In genomic region chr5:89847743-89848142, GRCh38 we compare ENCODE assay signal across 33 cellular contexts.
A peak's percentile ranks its signal among the peaks of the same experiment; 100 is the strongest.
DNase-seq lines count a peak whose midpoint lies in the region; ATAC-seq, FAIRE-seq and TF ChIP-seq lines count a peak whose summit lies in the region.
"Had no signal": no experiment of that assay in that cellular context is flagged by ENCODE, and none has a peak within 500 bp of the region (broad histone marks: within the 10 kb centered on the region; RNA-seq: fewer than 3 reads in every experiment).

No MANE protein-coding gene starts in this region.

- no peak overlapping the region for H3K27ac Mint-ChIP-seq in activated T-helper 2 cell treated with anti-CD3 and anti-CD28 coated beads, Interferon-gamma antibody, Interleukin-2, Interleukin-4, amounts not matched to agents 10 μg/mL and 5 μg/mL and 100 μg/mL, durations not matched to agents 14 hours and 24 hours and 36 hours
- H3K27ac Mint-ChIP-seq: activated CD8-positive, alpha-beta T cell treated with anti-CD3 and anti-CD28 coated beads, Interleukin-2, amount 10 ng/mL, durations not matched to agents 7 days and 5 days; dendritic cell treated with granulocyte-macrophage colony-stimulating factor and Interleukin-4, amounts not matched to agents 40 ng/mL and 50 ng/mL, for 4 days; memory B cell; stimulated activated memory B cell treated with anti-CD40 and anti-IgM and Interleukin-4, amounts not matched to agents 10 μg/mL and 1 μg/mL and 100 μg/mL, for 72 hours; T-cell had no signal

- H3K9me3 ChIP-seq in BE2C: no peaks in the 10 kb centered on the region
- no peaks in the 10 kb centered on the region for H3K9me3 ChIP-seq in MG63
- H3K9me3 ChIP-seq: Caco-2, HAP-1, spleen had no signal

- H3K4me3 Mint-ChIP-seq in activated T-helper 2 cell treated with anti-CD3 and anti-CD28 coated beads, Interferon-gamma antibody, Interleukin-2, Interleukin-4, amounts not matched to agents 10 μg/mL and 5 μg/mL and 100 μg/mL, durations not matched to agents 14 hours and 24 hours and 36 hours (ENCODE audit: low read depth): no peak overlapping the region
- H3K4me3 Mint-ChIP-seq: activated CD8-positive, alpha-beta T cell treated with anti-CD3 and anti-CD28 coated beads, Interleukin-2, amount 10 ng/mL, durations not matched to agents 7 days and 5 days; dendritic cell treated with granulocyte-macrophage colony-stimulating factor and Interleukin-4, amounts not matched to agents 40 ng/mL and 50 ng/mL, for 4 days; memory B cell; stimulated activated memory B cell treated with anti-CD40 and anti-IgM and Interleukin-4, amounts not matched to agents 10 μg/mL and 1 μg/mL and 100 μg/mL, for 72 hours; T-cell had no signal

- intact Hi-C loops in activated T-helper 2 cell treated with anti-CD3 and anti-CD28 coated beads, Interferon-gamma antibody, Interleukin-2, Interleukin-4, amounts not matched to agents 10 μg/mL and 5 μg/mL and 100 μg/mL, durations not matched to agents 14 hours and 24 hours and 36 hours (cut with micrococcal nuclease): no loop called here

- H3K36me3 ChIP-seq in BE2C (no peaks in the 10 kb centered on the region), MG63 (no peaks in the 10 kb centered on the region)
- H3K36me3 ChIP-seq: HAP-1, spleen had no signal

- H3K4me1 Mint-ChIP-seq in activated T-helper 2 cell treated with anti-CD3 and anti-CD28 coated beads, Interferon-gamma antibody, Interleukin-2, Interleukin-4, amounts not matched to agents 10 μg/mL and 5 μg/mL and 100 μg/mL, durations not matched to agents 14 hours and 24 hours and 36 hours (ENCODE audit: low read depth): no peaks in the 10 kb centered on the region
- H3K4me1 Mint-ChIP-seq: memory B cell, T-cell had no signal

- no peaks in the 10 kb centered on the region for H3K36me3 Mint-ChIP-seq in activated T-helper 2 cell treated with anti-CD3 and anti-CD28 coated beads, Interferon-gamma antibody, Interleukin-2, Interleukin-4, amounts not matched to agents 10 μg/mL and 5 μg/mL and 100 μg/mL, durations not matched to agents 14 hours and 24 hours and 36 hours (ENCODE audit: low read depth)
- H3K36me3 Mint-ChIP-seq: memory B cell; naive B cell; stimulated activated memory B cell treated with anti-CD40 and anti-IgM and Interleukin-4, amounts not matched to agents 10 μg/mL and 1 μg/mL and 100 μg/mL, for 72 hours; T-cell had no signal

- peak; percentile 81 for DNase-seq in BE2C
- DNase-seq in MG63: peak; percentile 12
- peak; percentile 11 for DNase-seq in astrocyte of the hippocampus (ENCODE audit: low read depth, low spot score)
- peak; percentile 34 for DNase-seq in non-pigmented ciliary epithelial cell (ENCODE audit: low read depth)
- no peak for DNase-seq in middle frontal gyrus (ENCODE audit: extremely low spot score, low spot score)
- DNase-seq in activated T-helper 2 cell treated with anti-CD3 and anti-CD28 coated beads, Interferon-gamma antibody, Interleukin-2, Interleukin-4, amounts not matched to agents 10 μg/mL and 5 μg/mL and 100 μg/mL, durations not matched to agents 14 hours and 24 hours and 36 hours (ENCODE audit: low spot score): no peak
- DNase-seq in GM12892 (ENCODE audit: insufficient read length): no peak
- DNase-seq: ACHN; activated CD4-positive, alpha-beta T cell treated with anti-CD3 and anti-CD28 coated beads for 1 hour; activated CD8-positive, alpha-beta T cell treated with anti-CD3 and anti-CD28 coated beads, Interleukin-2, amount 10 ng/mL, durations not matched to agents 7 days and 5 days; activated gamma-delta T cell treated with Interleukin-2 at 50 U/mL for 16 hours; activated T-cell treated with anti-CD3 and anti-CD28 coated beads, Interleukin-2, amount 50 U/mL, for 1 hour; amygdala; C1 segment of cervical spinal cord; Caco-2; DMS79 treated with DMSO at 0.1 percent for 48 hours; glutamatergic neuron; kidney glomerular epithelial cell; naive B cell; NCI-H1105; NCI-H2029; NCI-H69; occipital lobe; SHP77 treated with DMSO at 0.1 percent for 48 hours; spleen; stimulated activated CD4-positive, alpha-beta T cell treated with anti-CD3 and anti-CD28 coated beads, Interleukin-4, amount 100 ng/mL, for 1 hour; T-cell had no signal

- TF ChIP-seq POLR2A in GM12892 (IDR thresholded peaks at IDR 0.05; ENCODE audit: low read depth, low read length): no peak

- H3K4me3 ChIP-seq in BE2C (ENCODE audit: low read depth, low read length) (peak overlapping the region; percentile 15), MG63 (no peak overlapping the region)
- H3K4me3 ChIP-seq: HAP-1, spleen had no signal

- H3K9me3 Mint-ChIP-seq in activated T-helper 2 cell treated with anti-CD3 and anti-CD28 coated beads, Interferon-gamma antibody, Interleukin-2, Interleukin-4, amounts not matched to agents 10 μg/mL and 5 μg/mL and 100 μg/mL, durations not matched to agents 14 hours and 24 hours and 36 hours: no peaks in the 10 kb centered on the region
- H3K9me3 Mint-ChIP-seq: dendritic cell treated with granulocyte-macrophage colony-stimulating factor and Interleukin-4, amounts not matched to agents 40 ng/mL and 50 ng/mL, for 4 days; memory B cell; naive B cell; stimulated activated memory B cell treated with anti-CD40 and anti-IgM and Interleukin-4, amounts not matched to agents 10 μg/mL and 1 μg/mL and 100 μg/mL, for 72 hours had no signal

- H3K4me1 ChIP-seq in BE2C: peaks cover 20% of the 10 kb centered on the region
- H3K4me1 ChIP-seq: HAP-1, spleen had no signal

- H3K27me3 Mint-ChIP-seq in activated T-helper 2 cell treated with anti-CD3 and anti-CD28 coated beads, Interferon-gamma antibody, Interleukin-2, Interleukin-4, amounts not matched to agents 10 μg/mL and 5 μg/mL and 100 μg/mL, durations not matched to agents 14 hours and 24 hours and 36 hours (ENCODE audit: low read depth): no peaks in the 10 kb centered on the region
- H3K27me3 Mint-ChIP-seq: memory B cell; naive B cell; stimulated activated memory B cell treated with anti-CD40 and anti-IgM and Interleukin-4, amounts not matched to agents 10 μg/mL and 1 μg/mL and 100 μg/mL, for 72 hours; T-cell had no signal

- no peak for TF ChIP-seq CTCF in BE2C (IDR thresholded peaks at IDR 0.05; ENCODE audit: low read depth, low read length)

- H3K27me3 ChIP-seq in BE2C (no peaks in the 10 kb centered on the region), MG63 (no peaks in the 10 kb centered on the region)
- H3K27me3 ChIP-seq: spleen had no signal

- FAIRE-seq in GM12892 (lab: Jason Lieb, UNC): no peak
- FAIRE-seq: urothelium cell line had no signal

- no peak for ATAC-seq in HG02884 (IDR thresholded peaks at IDR 0.05; ENCODE audit: unreplicated experiment)
- ATAC-seq: activated CD8-positive, alpha-beta T cell treated with anti-CD3 and anti-CD28 coated beads, Interleukin-2, amount 10 ng/mL, durations not matched to agents 7 days and 5 days; stimulated activated memory B cell treated with anti-CD40 and anti-IgM and Interleukin-4, amounts not matched to agents 10 μg/mL and 1 μg/mL and 100 μg/mL, for 72 hours; T-cell had no signal

Comparison
In these comparisons a context has a peak if more than half of its experiments do, and no peak if none do; other contexts are left out.
1. DNase-seq: peak in BE2C (single experiment), MG63 (single experiment), astrocyte of the hippocampus (single experiment) and non-pigmented ciliary epithelial cell (single experiment); none in middle frontal gyrus (single experiment), activated T-helper 2 cell treated with anti-CD3 and anti-CD28 coated beads, Interferon-gamma antibody, Interleukin-2, Interleukin-4, amounts not matched to agents 10 μg/mL and 5 μg/mL and 100 μg/mL, durations not matched to agents 14 hours and 24 hours and 36 hours (single experiment) and GM12892 (single experiment).